In the genomic region with DNA sequence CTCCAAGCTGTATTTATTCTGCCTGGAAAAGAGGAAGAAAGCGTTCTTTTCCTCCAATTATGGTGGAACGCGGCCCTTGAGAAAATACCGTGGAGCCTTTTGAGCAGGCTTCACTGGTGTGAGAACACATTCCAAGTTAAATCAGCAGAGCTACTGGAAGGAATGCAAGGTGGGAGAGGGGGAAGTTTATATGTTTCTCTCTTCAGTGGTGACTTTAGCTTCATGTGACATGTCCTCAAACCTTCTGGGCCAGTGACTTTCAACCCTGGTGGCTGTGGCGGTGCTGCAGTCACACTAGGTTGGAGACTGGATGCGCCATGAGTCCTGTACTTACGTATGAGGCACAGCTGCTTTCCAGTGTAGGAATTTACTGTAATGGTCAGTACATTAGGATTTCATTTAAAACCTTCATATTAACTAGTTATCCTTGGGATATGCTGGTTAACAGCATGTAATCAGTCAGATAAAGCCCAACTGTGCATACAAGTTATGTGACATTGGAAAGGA, we compare ENCODE assay signal across 28 cellular contexts.
"Had no signal": no experiment of that assay in that cellular context is flagged by ENCODE, and none has a peak within 500 bp of the region (broad histone marks: within the 10 kb centered on the region; RNA-seq: fewer than 3 reads in every experiment).

No MANE protein-coding gene starts in this region.

- H3K9me3 ChIP-seq: SJCRH30 had no signal

- DNase-seq: activated CD4-positive, alpha-beta memory T cell treated with anti-CD3 and anti-CD28 coated beads, Interleukin-2, amount 10 ng/mL, durations not matched to agents 7 days and 5 days; activated CD4-positive, alpha-beta T cell treated with anti-CD3 and anti-CD28 coated beads for 36 hours; activated CD8-positive, alpha-beta memory T cell treated with anti-CD3 and anti-CD28 coated beads for 24 hours; activated CD8-positive, alpha-beta memory T cell treated with anti-CD3 and anti-CD28 coated beads, Interleukin-2, amount 10 ng/mL, durations not matched to agents 7 days and 5 days; activated CD8-positive, alpha-beta memory T cell treated with anti-CD3 and anti-CD28 coated beads, Interleukin-2, amount 50 U/mL, for 48 hours; activated effector memory CD4-positive, alpha-beta T cell treated with Interleukin-2 at 50 U/mL for 16 hours; activated naive CD4-positive, alpha-beta T cell treated with anti-CD3 and anti-CD28 coated beads, Interleukin-2, amount 10 ng/mL, durations not matched to agents 7 days and 5 days; activated naive CD8-positive, alpha-beta T cell treated with anti-CD3 and anti-CD28 coated beads, Interleukin-2, amount 50 U/mL, for 24 hours; activated T-cell treated with anti-CD3 and anti-CD28 coated beads, Interleukin-2, amount 50 U/mL, for 48 hours; anterior cingulate cortex; central memory CD4-positive, alpha-beta T cell; Karpas-422; NCI-H1105; NCI-H1417 treated with DMSO at 0.1 percent for 48 hours; NCI-H187 treated with DMSO at 0.1 percent for 48 hours; NCI-H2081; NCI-H2171 treated with DMSO at 0.1 percent for 48 hours; NCI-H2227 treated with DMSO at 0.1 percent for 48 hours; NCI-H446; NCI-H510A treated with DMSO at 0.1 percent for 48 hours; NCI-H69; SHP77; SJCRH30 had no signal

- H3K4me1 ChIP-seq: SJCRH30 had no signal

- H3K36me3 ChIP-seq: SJCRH30 had no signal

- H3K4me3 ChIP-seq: SJCRH30, SK-N-MC had no signal

- ATAC-seq: activated CD4-positive, alpha-beta T cell treated with anti-CD3 and anti-CD28 coated beads for 36 hours; activated CD4-positive, CD25-positive, alpha-beta regulatory T cell treated with anti-CD3 and anti-CD28 coated beads, Interleukin-2, amount 50 U/mL, for 24 hours; activated CD8-positive, alpha-beta memory T cell treated with anti-CD3 and anti-CD28 coated beads, Interleukin-2, amount 10 ng/mL, durations not matched to agents 7 days and 5 days; activated naive CD8-positive, alpha-beta T cell treated with anti-CD3 and anti-CD28 coated beads, Interleukin-2, amount 50 U/mL, for 24 hours; Panc1 had no signal

- H3K27ac ChIP-seq: SJCRH30, SK-N-MC had no signal

- H3K27me3 ChIP-seq: SJCRH30 had no signal

- FAIRE-seq: bronchial epithelial cell, TTC549 had no signal
